34 cellular contexts compared by ENCODE assay signal in genomic region chr2:68675470-68675869, GRCh38. TPM values are rescaled to one million over a fixed set of nuclear protein-coding genes. Genes with fewer than 3 reads are reported as not detected.
DNase-seq lines count a peak whose midpoint lies in the region; ATAC-seq, FAIRE-seq and TF ChIP-seq lines count a peak whose summit lies in the region.
"Had no signal": no experiment of that assay in that cellular context is flagged by ENCODE, and none has a peak within 500 bp of the region (broad histone marks: within the 10 kb centered on the region; RNA-seq: fewer than 3 reads in every experiment).

No MANE protein-coding gene starts in this region.

- H3K36me3 ChIP-seq in K562 (ENCODE audit: control insufficient read depth, insufficient read depth, low read length) = no peaks in the 10 kb centered on the region
- H3K36me3 ChIP-seq: BE2C; BLaER1; BLaER1 treated with 17β-estradiol and CSF1 and Interleukin-3, amounts not matched to agents 10 nM and 100 nM had no signal

- no peaks in the 10 kb centered on the region for H3K79me2 ChIP-seq in K562 (ENCODE audit: control insufficient read depth, insufficient read depth, low read length)

- no peak overlapping the region for H2AFZ ChIP-seq in K562 (ENCODE audit: low read depth, low read length)

- no peaks in the 10 kb centered on the region; a peak in 1 of 5 replicates for H3K4me1 ChIP-seq in K562 (replicated peaks in 1 of 2; ENCODE audit: control insufficient read depth in 2 of 2, insufficient read depth in 2 of 2, low read length in 2 of 2)
- H3K4me1 ChIP-seq: A549, BE2C, Caco-2 had no signal

- no peak overlapping the region for H3K9ac ChIP-seq in K562 (ENCODE audit: insufficient read depth in 1 of 2, low read depth in 2 of 2, low read length in 2 of 2)
- H3K9ac ChIP-seq: BLaER1; BLaER1 treated with 17β-estradiol and CSF1 and Interleukin-3, amounts not matched to agents 10 nM and 100 nM had no signal

- no peaks in the 10 kb centered on the region for H3K9me1 ChIP-seq in K562 (ENCODE audit: control insufficient read depth, insufficient read depth, low read length)

- no peak for TF ChIP-seq CTCF in K562 (IDR thresholded peaks at IDR 0.05 in 2 of 3, conservative IDR thresholded peaks at IDR 0.05 in 1 of 3; ENCODE audit: insufficient read depth in 2 of 3, low read depth in 1 of 3, low read length in 3 of 3)
- TF ChIP-seq CTCF in coronary artery (IDR thresholded peaks at IDR 0.05) = no peak

- no peak for ATAC-seq in K562
- ATAC-seq: A549; CD8-positive, alpha-beta T cell had no signal

- in situ Hi-C loops in K562 (cut with MboI) = no loop called here

- no peak for FAIRE-seq in K562 (lab: Jason Lieb, UNC)
- FAIRE-seq: A204.1, A549, D721Med had no signal

- H3K27ac ChIP-seq in K562 (ENCODE audit: extremely low read depth, low read depth, low read length) (no peak overlapping the region), coronary artery (no peak overlapping the region)
- H3K27ac ChIP-seq: 22Rv1; A549; BLaER1; BLaER1 treated with 17β-estradiol and CSF1 and Interleukin-3, amounts not matched to agents 10 nM and 100 nM; C4-2B had no signal

- no peaks in the 10 kb centered on the region for H3K27me3 ChIP-seq in K562 (ENCODE audit: control insufficient read depth in 2 of 2, insufficient read depth in 2 of 2, low read length in 2 of 2)
- H3K27me3 ChIP-seq: BE2C; BLaER1; BLaER1 treated with 17β-estradiol and CSF1 and Interleukin-3, amounts not matched to agents 10 nM and 100 nM had no signal

- no peaks in the 10 kb centered on the region; the same call in 1 of the 2 replicates for H3K9me3 ChIP-seq in K562 (replicated peaks; ENCODE audit: control insufficient read depth, insufficient read depth, low read depth, low read length)
- H3K9me3 ChIP-seq: BE2C had no signal

- intact Hi-C loops in K562 (cut with micrococcal nuclease) = no loop called here

- no peaks in the 10 kb centered on the region for H4K20me1 ChIP-seq in K562 (replicated peaks; ENCODE audit: control insufficient read depth, insufficient read depth, low read length)
- H4K20me1 ChIP-seq: BLaER1; BLaER1 treated with 17β-estradiol and CSF1 and Interleukin-3, amounts not matched to agents 10 nM and 100 nM had no signal

- DNase-seq in K562 (ENCODE audit: extremely low read depth in 1 of 4, low spot score in 3 of 4) (no peak), coronary artery (ENCODE audit: low spot score) (no peak)
- DNase-seq: 8988T; ACHN; AML-193; BE2C; C1 segment of cervical spinal cord; Caco-2; Calu3; CD4-positive, alpha-beta memory T cell; CD4-positive, alpha-beta T cell; CD4-positive, CD25-positive, alpha-beta regulatory T cell; CD8-positive, alpha-beta memory T cell; CD8-positive, alpha-beta T cell; COR-L47; DMS 273 treated with DMSO at 0.1 percent for 48 hours; DMS153; DMS53; DMS79; DMS79 treated with DMSO at 0.1 percent for 48 hours; DND-41; EL had no signal

- BruUV-seq in K562 (replicated peaks; lab: Mats Ljungman, UMichigan) = no TSS peak

- TF ChIP-seq RAD21 in K562 (CRISPR knock-in tag; conservative IDR thresholded peaks at IDR 0.05 in 1 of 2, IDR thresholded peaks at IDR 0.05 in 1 of 2) = no peak

- TF ChIP-seq POLR2A in K562 (conservative IDR thresholded peaks at IDR 0.05) = no peak

- POLR2A ChIA-PET in K562 (lab: Yijun Ruan, JAX) = no interaction called here

- CTCF ChIA-PET in K562 (lab: Yijun Ruan, JAX; ENCODE audit: low intra/inter-chr PET ratio) = no interaction called here

- no peak for TF ChIP-seq EP300 in K562 (IDR thresholded peaks at IDR 0.05; ENCODE audit: low read length)

- H3K4me2 ChIP-seq in K562 (ENCODE audit: insufficient read depth, low read length) = no peak overlapping the region
- H3K4me2 ChIP-seq: A549 had no signal

- H3K4me3 ChIP-seq in K562 (no peak overlapping the region), coronary artery (no peak overlapping the region)
- H3K4me3 ChIP-seq: A549 had no signal

TF ChIP-seq in K562, 482 proteins besides CTCF, POLR2A, EP300 and RAD21 (continues in another document):
- TF ChIP-seq ZNF561 (CRISPR knock-in tag; conservative IDR thresholded peaks at IDR 0.05) = no peak
- no peak for TF ChIP-seq BCL6 (CRISPR knock-in tag; IDR thresholded peaks at IDR 0.05)
- TF ChIP-seq AFF1 (IDR thresholded peaks at IDR 0.05; ENCODE audit: low read depth in 1 of 2, partially characterized antibody in 2 of 2) = peak in 1 of 2 experiments; percentile 100
- TF ChIP-seq GABPB1 (CRISPR knock-in tag; IDR thresholded peaks at IDR 0.05) = no peak
- TF ChIP-seq PKNOX1 (IDR thresholded peaks at IDR 0.05) = no peak
- no peak for TF ChIP-seq ZNF57 (CRISPR knock-in tag; IDR thresholded peaks at IDR 0.05)
- TF ChIP-seq ZNF384 (IDR thresholded peaks at IDR 0.05; ENCODE audit: low read depth, low read length) = no peak

RNA-seq across cellular contexts. Expression of gene PROKR1, which starts 32.1 kb away (rescaled TPM):
- 0.09 and 0.21 TPM in 2 replicates for total RNA-seq in K562 (2011; cell fraction: chromatin; rRNA removed; ENCODE audit: low replicate concordance)
- 0.17 and 0.26 TPM in 2 replicates for total RNA-seq in K562 (2011; cell fraction: nucleolus; rRNA removed)
- 0.15 and 0.23 TPM in 2 replicates for total RNA-seq in K562 (2011; cell fraction: nucleoplasm; rRNA removed)
- total RNA-seq in K562 (2014; rRNA removed) (0.05 and 0.08 TPM in 2 replicates), K562 (2014; rRNA removed; fragmentation: Illumina TruSeq; extraction: Trizol) (0.10 and 0.15 TPM in 2 replicates), K562 (2015; rRNA removed; fragmentation: Illumina TruSeq; extraction: Trizol) (0.08 and 0.11 TPM in 2 replicates), K562 (2021) (0.18 and 0.22 TPM in 2 replicates)
- polyA plus RNA-seq in K562 (2011; rRNA removed) (0.07 TPM in 1 of 2 replicates, not detected in the other), K562 (2014; fragmentation: Illumina TruSeq; extraction: Trizol) (0.06 and 0.16 TPM in 2 replicates), K562 (2014; fragmentation: Nextera tagmentation; extraction: Ambion mirVana) (under 1 TPM in 1 of 2 experiments, not detected in 1; 0.03 TPM), K562 (2014; rRNA removed) (0.01 TPM in 1 of 2 replicates, not detected in the other)
- polyA plus RNA-seq in K562 (2011; cell fraction: cytosol; rRNA removed) = not detected in 2 replicates
- 0.06 TPM in 1 of 2 replicates, not detected in the other for polyA plus RNA-seq in K562 (2011; cell fraction: nucleus; rRNA removed)
- 0.15 and 0.27 TPM in 2 replicates for polyA plus RNA-seq in K562 (2012)
- polyA minus RNA-seq in K562 (2011; rRNA and poly(A)+ RNA removed) = 0.14 TPM in 1 of 2 replicates, not detected in the other
- polyA minus RNA-seq in K562 (2011; cell fraction: cytosol; rRNA and poly(A)+ RNA removed) = not detected in 2 replicates
- polyA minus RNA-seq in K562 (2011; cell fraction: nucleus; rRNA and poly(A)+ RNA removed) = not detected in 2 replicates
- total RNA-seq: A172; B cell; Calu3; CD4-positive, alpha-beta memory T cell; CD4-positive, alpha-beta T cell; CD4-positive, CD25-positive, alpha-beta regulatory T cell; CD8-positive, alpha-beta T cell had no signal
- polyA plus RNA-seq: A549; AG04450; BJ; CD14-positive monocyte; CD4-positive, CD25-positive, alpha-beta regulatory T cell; CD8-positive, alpha-beta memory T cell had no signal

RNA-seq across cellular contexts. Expression of gene ARHGAP25, which starts 59.1 kb away (rescaled TPM):
- 12.4 and 14.6 TPM in 2 replicates for total RNA-seq in K562 (2011; cell fraction: chromatin; rRNA removed; ENCODE audit: low replicate concordance)
- 7.8 and 9.2 TPM in 2 replicates for total RNA-seq in K562 (2011; cell fraction: nucleolus; rRNA removed)
- 8.2 and 9.0 TPM in 2 replicates for total RNA-seq in K562 (2011; cell fraction: nucleoplasm; rRNA removed)
- total RNA-seq in K562 (2014; rRNA removed) (10.0 and 12.8 TPM in 2 replicates), K562 (2014; rRNA removed; fragmentation: Illumina TruSeq; extraction: Trizol) (9.7 and 13.1 TPM in 2 replicates), K562 (2015; rRNA removed; fragmentation: Illumina TruSeq; extraction: Trizol) (9.7 and 10.7 TPM in 2 replicates), K562 (2021) (9.8 and 13.2 TPM in 2 replicates)
- polyA plus RNA-seq in K562 (2011; rRNA removed) (3.7 and 12.5 TPM in 2 replicates), K562 (2014; fragmentation: Illumina TruSeq; extraction: Trizol) (14.8 and 16.0 TPM in 2 replicates), K562 (2014; fragmentation: Nextera tagmentation; extraction: Ambion mirVana) (1 to 10 TPM; 4.9 to 6.8 TPM), K562 (2014; rRNA removed) (7.7 and 11.6 TPM in 2 replicates)
- 3.7 and 10.4 TPM in 2 replicates for polyA plus RNA-seq in K562 (2011; cell fraction: cytosol; rRNA removed)
- 4.7 and 19.4 TPM in 2 replicates for polyA plus RNA-seq in K562 (2011; cell fraction: nucleus; rRNA removed)
- 16.8 and 21.5 TPM in 2 replicates for polyA plus RNA-seq in K562 (2012)
- polyA minus RNA-seq in K562 (2011; rRNA and poly(A)+ RNA removed) = 3.0 and 9.5 TPM in 2 replicates
- 0.73 and 5.9 TPM in 2 replicates for polyA minus RNA-seq in K562 (2011; cell fraction: cytosol; rRNA and poly(A)+ RNA removed)
- polyA minus RNA-seq in K562 (2011; cell fraction: nucleus; rRNA and poly(A)+ RNA removed) = 3.0 and 7.9 TPM in 2 replicates
- total RNA-seq: A172, Calu3 had no signal
- polyA plus RNA-seq: BJ had no signal
